22 cellular contexts compared by ENCODE assay signal in genomic region chr2:64979744-64980143, GRCh38. TPM values are rescaled to one million over a fixed set of nuclear protein-coding genes. Genes with fewer than 3 reads are reported as not detected.
DNase-seq lines count a peak whose midpoint lies in the region; ATAC-seq, FAIRE-seq and TF ChIP-seq lines count a peak whose summit lies in the region.
"Had no signal": no experiment of that assay in that cellular context is flagged by ENCODE, and none has a peak within 500 bp of the region (broad histone marks: within the 10 kb centered on the region; RNA-seq: fewer than 3 reads in every experiment).

No MANE protein-coding gene starts in this region.

- H3K27ac ChIP-seq in IMR-90 (ENCODE audit: insufficient read depth, low read length) (no peak overlapping the region), RWPE2 (ENCODE audit: poor library complexity, severe bottlenecking) (peak overlapping the region; percentile 30), keratinocyte (ENCODE audit: control insufficient read depth, insufficient read depth, low read length) (peak overlapping the region; percentile 14), Peyer's patch (no peak overlapping the region)
- H3K27ac ChIP-seq: neural progenitor cell, transverse colon had no signal

- TF ChIP-seq CTCF in IMR-90 (conservative IDR thresholded peaks at IDR 0.05; ENCODE audit: low read depth, low read length) (no peak), RWPE2 (IDR thresholded peaks at IDR 0.05; ENCODE audit: poor library complexity, severe bottlenecking) (no peak), keratinocyte (optimal IDR thresholded peaks at IDR 0.05 in 1 of 3, IDR thresholded peaks at IDR 0.05 in 1 of 3, conservative IDR thresholded peaks at IDR 0.05 in 1 of 3; ENCODE audit: extremely low read depth in 1 of 3, insufficient read depth in 2 of 3, low read length in 3 of 3) (no peak), Peyer's patch (IDR thresholded peaks at IDR 0.05) (no peak)

- BruUV-seq in IMR-90 (replicated peaks; lab: Mats Ljungman, UMichigan), result no TSS peak

- intact Hi-C loops in IMR-90 (cut with micrococcal nuclease), result no loop called here

- peak overlapping the region; percentile 42; the same call in 1 of the 2 replicates for H2AK5ac ChIP-seq in IMR-90 (ENCODE audit: low read depth, low read length)

- TF ChIP-seq RAD21 in IMR-90 (IDR thresholded peaks at IDR 0.05; ENCODE audit: low read length), result no peak

- H2BK15ac ChIP-seq in IMR-90 (ENCODE audit: low read depth, low read length), result peak overlapping the region; percentile 24; the same call in 1 of the 3 replicates

- H3K4me3 ChIP-seq in IMR-90 (ENCODE audit: insufficient read depth, low read depth, low read length) (no peak overlapping the region), RWPE2 (ENCODE audit: severe bottlenecking) (no peak overlapping the region), keratinocyte (ENCODE audit: control insufficient read depth in 2 of 3, extremely low read depth in 1 of 3, insufficient read depth in 2 of 3, low read depth in 1 of 3, low read length in 3 of 3) (no peak overlapping the region), Peyer's patch (no peak overlapping the region)
- H3K4me3 ChIP-seq: neural progenitor cell, transverse colon had no signal

- no peak overlapping the region for H3K23ac ChIP-seq in IMR-90 (ENCODE audit: low read depth, low read length)

- no peaks in the 10 kb centered on the region for H3K79me1 ChIP-seq in IMR-90 (ENCODE audit: low read depth in 1 of 2, low read length in 2 of 2)

- H3K4ac ChIP-seq in IMR-90 (ENCODE audit: low read depth, low read length), result peak overlapping the region; percentile 19; the same call in 1 of the 2 replicates

- H3K27me3 ChIP-seq in IMR-90 (ENCODE audit: control insufficient read depth, insufficient read depth, low read length) (no peaks in the 10 kb centered on the region), RWPE2 (ENCODE audit: insufficient read depth, poor library complexity, severe bottlenecking) (peaks cover 3% of the 10 kb centered on the region), keratinocyte (ENCODE audit: control insufficient read depth, extremely low read depth, insufficient read depth, low read length) (no peaks in the 10 kb centered on the region), Peyer's patch (no peaks in the 10 kb centered on the region)
- H3K27me3 ChIP-seq: neural progenitor cell, transverse colon had no signal

- DNase-seq in DMS79 (lab: John Stamatoyannopoulos, UW) (peak; percentile 65), IMR-90 (no peak), RWPE2 (ENCODE audit: low spot score) (no peak), keratinocyte (ENCODE audit: low read depth, low spot score) (peak; percentile 87), HK-2 (ENCODE audit: unreplicated experiment) (no peak), NCI-H748 (lab: John Stamatoyannopoulos, UW; ENCODE audit: unreplicated experiment) (no peak), Peyer's patch (no peak)
- DNase-seq: activated B cell treated with CpG ODN at 0.5 μM for 24 hours; activated CD4-positive, alpha-beta T cell treated with anti-CD3 and anti-CD28 coated beads, Interleukin-2, amount 50 U/mL, for 4 hours; activated CD8-positive, alpha-beta memory T cell treated with anti-CD3 and anti-CD28 coated beads, Interleukin-2, amount 50 U/mL, for 4 hours; aorta; CD8-positive, alpha-beta T cell; cortex of kidney; NCI-H1417 treated with DMSO at 0.1 percent for 48 hours; NCI-H2227 treated with DMSO at 0.1 percent for 48 hours; NCI-H748 treated with DMSO at 0.1 percent for 48 hours; OCI-M1; SHP77; transverse colon had no signal

- no peak overlapping the region for H3K4me2 ChIP-seq in IMR-90 (ENCODE audit: low read depth, low read length)
- peak overlapping the region; percentile 41 for H3K4me2 ChIP-seq in keratinocyte (ENCODE audit: control insufficient read depth, extremely low read depth, insufficient read depth, low read depth, low read length)
- H3K4me2 ChIP-seq: neural progenitor cell had no signal

- H4K20me1 ChIP-seq in IMR-90 (ENCODE audit: insufficient read depth, low read length), result peaks cover 8% of the 10 kb centered on the region; the same call in 1 of the 2 replicates
- H4K20me1 ChIP-seq in keratinocyte (ENCODE audit: control insufficient read depth, extremely low read depth, insufficient read depth, low read length), result no peaks in the 10 kb centered on the region

- H2BK120ac ChIP-seq in IMR-90 (ENCODE audit: low read depth, low read length), result 0 out of 2 replicates have a peak overlapping the region, but pooled peaks have one; percentile 11

- H2AFZ ChIP-seq in IMR-90 (replicated peaks; ENCODE audit: low read length, poor library complexity), result peak overlapping the region; percentile 12
- peak overlapping the region; percentile 37 for H2AFZ ChIP-seq in keratinocyte (ENCODE audit: control insufficient read depth, low read length)
- H2AFZ ChIP-seq: neural progenitor cell had no signal

- H3K36me3 ChIP-seq in IMR-90 (ENCODE audit: control insufficient read depth, insufficient read depth, low read length) (no peaks in the 10 kb centered on the region), RWPE2 (ENCODE audit: low read depth) (no peaks in the 10 kb centered on the region), keratinocyte (ENCODE audit: control insufficient read depth in 2 of 2, extremely low read depth in 1 of 2, insufficient read depth in 2 of 2, low read length in 2 of 2) (no peaks in the 10 kb centered on the region), Peyer's patch (no peaks in the 10 kb centered on the region)
- H3K36me3 ChIP-seq: neural progenitor cell, transverse colon had no signal

- H4K91ac ChIP-seq in IMR-90 (ENCODE audit: insufficient read depth, low read depth, low read length), result no peak overlapping the region; the same call in 1 of the 2 replicates

- no peak overlapping the region for H4K8ac ChIP-seq in IMR-90 (ENCODE audit: low read depth in 2 of 2, low read length in 2 of 2)

- H3K9me1 ChIP-seq in IMR-90 (ENCODE audit: insufficient read depth, low read length), result peaks cover 16% of the 10 kb centered on the region
- no peaks in the 10 kb centered on the region for H3K9me1 ChIP-seq in keratinocyte (ENCODE audit: control insufficient read depth, extremely low read depth, insufficient read depth, low read length)

- peaks cover 18% of the 10 kb centered on the region for H3K4me1 ChIP-seq in IMR-90 (ENCODE audit: control insufficient read depth, insufficient read depth, low read length)
- peaks cover 17% of the 10 kb centered on the region for H3K4me1 ChIP-seq in RWPE2 (ENCODE audit: insufficient read depth, poor library complexity, severe bottlenecking)
- H3K4me1 ChIP-seq in keratinocyte (ENCODE audit: control insufficient read depth, extremely low read depth, insufficient read depth, low read length), result peaks cover 28% of the 10 kb centered on the region
- no peaks in the 10 kb centered on the region for H3K4me1 ChIP-seq in Peyer's patch
- H3K4me1 ChIP-seq: neural progenitor cell had no signal

- no peak overlapping the region for H3K56ac ChIP-seq in IMR-90 (ENCODE audit: extremely low read depth, insufficient read depth, low read length)

- no peak for ATAC-seq in IMR-90 (ENCODE audit: low read depth)
- peak; percentile 38; the same call in 2 of the 3 replicates for ATAC-seq in RWPE2 (ENCODE audit: low read depth)
- no peak for ATAC-seq in GM18858 (IDR thresholded peaks at IDR 0.05; ENCODE audit: unreplicated experiment)
- ATAC-seq: CD8-positive, alpha-beta T cell had no signal

- no peak overlapping the region for H3K14ac ChIP-seq in IMR-90 (replicated peaks; ENCODE audit: low read depth, low read length)

- H2BK20ac ChIP-seq in IMR-90 (ENCODE audit: low read depth, low read length), result peak overlapping the region; percentile 43

- in situ Hi-C loops in IMR-90 (cut with MboI; ENCODE audit: low sequenced_read_pairs), result no loop called here

- peak; percentile 67 for FAIRE-seq in keratinocyte (lab: Jason Lieb, UNC)
- FAIRE-seq: endometrium had no signal

- H2BK5ac ChIP-seq in IMR-90 (ENCODE audit: low read depth, low read length, poor library complexity, severe bottlenecking), result no peak overlapping the region

- POLR2A ChIA-PET in IMR-90 (lab: Charles Lee; ENCODE audit: unreplicated experiment), result no interaction called here

- no peak overlapping the region for H2AK9ac ChIP-seq in IMR-90 (replicated peaks; ENCODE audit: low read depth, low read length, poor library complexity)

- CTCF ChIA-PET in IMR-90 (lab: Yijun Ruan, JAX), result interaction anchor here (1.6 kb wide), 1 partner anchor 62 kb away, joined by 4 read pairs; no protein-coding TSS in a partner anchor

- no peak overlapping the region for H4K5ac ChIP-seq in IMR-90 (ENCODE audit: low read depth, low read length)

- no peaks in the 10 kb centered on the region for H3K79me2 ChIP-seq in keratinocyte (ENCODE audit: control insufficient read depth, insufficient read depth, low read length)

- TF ChIP-seq POLR2A in IMR-90 (IDR thresholded peaks at IDR 0.05; ENCODE audit: low read depth, low read length) (no peak), Peyer's patch (IDR thresholded peaks at IDR 0.05) (no peak)

- no CpG with 5 or more reads among the region's 1 CpG for WGBS in IMR-90 (ENCODE audit: extremely low coverage in 2 of 2, insufficient read length in 1 of 2), 2 experiments

- H3K18ac ChIP-seq in IMR-90 (ENCODE audit: low read depth, low read length), result peak overlapping the region; percentile 27; the same call in 1 of the 2 replicates

- dilution Hi-C loops in IMR-90 (cut with HindIII; ENCODE audit: low sequenced_read_pairs, unreplicated experiment) (no loop called here), keratinocyte (cut with MboI; ENCODE audit: extremely low pct_ligation_motif_present, low sequenced_read_pairs) (no loop called here)

- H3K9me3 ChIP-seq in IMR-90 (ENCODE audit: control insufficient read depth, insufficient read depth, low read length) (no peaks in the 10 kb centered on the region), RWPE2 (ENCODE audit: severe bottlenecking) (no peaks in the 10 kb centered on the region), keratinocyte (ENCODE audit: control insufficient read depth, low read depth, low read length) (no peaks in the 10 kb centered on the region), Peyer's patch (no peaks in the 10 kb centered on the region)
- H3K9me3 ChIP-seq: transverse colon had no signal

- H3K9ac ChIP-seq in IMR-90 (ENCODE audit: low read depth, low read length) (no peak overlapping the region), keratinocyte (ENCODE audit: control insufficient read depth, extremely low read depth, insufficient read depth, low read length) (no peak overlapping the region)
- H3K9ac ChIP-seq: neural progenitor cell had no signal

RNA-seq across cellular contexts. Expression of gene SLC1A4, which starts 9.5 kb away (rescaled TPM):
- 6.9 and 8.1 TPM in 2 replicates for total RNA-seq in IMR-90 (2012; rRNA removed)
- 5.9 and 6.8 TPM in 2 replicates for polyA plus RNA-seq in IMR-90 (2012; rRNA removed)
- polyA plus RNA-seq in IMR-90 (2012; cell fraction: cytosol; rRNA removed), result 3.6 and 4.9 TPM in 2 replicates
- polyA plus RNA-seq in IMR-90 (2012; cell fraction: nucleus; rRNA removed; ENCODE audit: low replicate concordance), result 5.5 and 6.4 TPM in 2 replicates
- 6.3 to 9.2 TPM (median 8.2 TPM) in 3 replicates for polyA plus RNA-seq in keratinocyte
- 8.0 TPM for polyA plus RNA-seq in keratinocyte (2011; ENCODE audit: low read depth)
- 6.0 and 7.4 TPM in 2 replicates for polyA plus RNA-seq in keratinocyte (2011; cell fraction: cytosol; rRNA removed)
- 16.6 and 17.1 TPM in 2 replicates for polyA plus RNA-seq in keratinocyte (2011; cell fraction: nucleus; rRNA removed)
- 8.3 and 9.0 TPM in 2 replicates for polyA plus RNA-seq in keratinocyte (2012; ENCODE audit: low replicate concordance)
- polyA minus RNA-seq in keratinocyte, result 14.6 to 32.8 TPM (median 16.0 TPM) in 3 replicates
- polyA minus RNA-seq in keratinocyte (2011; cell fraction: cytosol; rRNA and poly(A)+ RNA removed), result 16.1 TPM
- polyA minus RNA-seq in keratinocyte (2011; cell fraction: nucleus; rRNA and poly(A)+ RNA removed), result 15.9 and 19.9 TPM in 2 replicates
- 10 to 100 TPM in 1 of 4 donors, 1 to 10 TPM in 3; 2.7 to 12.4 (median 3.4) TPM for total RNA-seq in Peyer's patch

Comparison
In these comparisons a context has a peak if more than half of its experiments do, and no peak if none do; other contexts are left out.
1. DNase-seq: peak in DMS79 (single experiment) and keratinocyte (single experiment); none in IMR-90 (single experiment), RWPE2 (single experiment), HK-2 (single experiment), NCI-H748 (single experiment) and Peyer's patch (0 of 3).
2. H3K27ac ChIP-seq: peak in RWPE2 (single experiment) and keratinocyte (single experiment); none in IMR-90 (single experiment) and Peyer's patch (0 of 4).